In the genomic region with DNA sequence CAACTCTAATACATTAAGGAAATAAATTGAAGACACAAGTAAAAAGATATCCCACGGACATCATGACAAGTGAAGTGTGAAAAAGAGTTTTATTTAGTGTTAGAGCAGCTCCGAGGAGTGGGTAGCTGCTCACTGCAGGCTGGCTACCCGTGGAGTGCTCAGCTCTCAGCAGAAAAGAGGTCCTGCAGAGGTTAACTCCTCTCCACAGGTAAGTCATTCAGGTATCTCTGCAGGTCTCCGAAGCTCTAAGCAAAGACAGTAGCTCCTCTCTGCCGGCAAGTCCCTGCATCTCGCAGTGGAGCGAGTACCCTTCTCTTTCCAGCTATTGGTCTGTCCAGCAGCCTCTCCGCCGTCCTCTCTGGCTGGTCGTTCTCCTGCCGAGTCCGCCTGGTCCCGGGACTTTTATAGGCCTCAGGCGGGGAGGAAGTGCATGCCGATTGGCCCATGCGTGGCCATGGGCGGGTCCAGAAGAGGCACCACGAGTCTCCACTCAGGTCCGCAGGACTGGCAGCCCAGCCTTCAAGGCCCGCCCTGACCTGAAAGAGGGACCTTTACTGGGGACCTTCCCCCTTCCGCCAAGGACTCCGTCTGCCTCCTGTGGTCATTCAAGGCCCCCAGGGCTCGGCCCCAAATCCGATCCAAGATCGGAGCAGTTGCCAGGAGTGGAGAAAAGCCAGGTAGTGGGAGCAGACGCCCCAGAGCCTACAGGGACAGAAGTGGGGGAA, we compare ENCODE assay signal across 19 cellular contexts. TPM values are rescaled to one million over a fixed set of nuclear protein-coding genes. Genes with fewer than 3 reads are reported as not detected.
DNase-seq lines count a peak whose midpoint lies in the region; ATAC-seq and TF ChIP-seq lines count a peak whose summit lies in the region.
"Had no signal": no experiment of that assay in that cellular context is flagged by ENCODE, and none has a peak within 500 bp of the region (broad histone marks: within the 10 kb centered on the region; RNA-seq: fewer than 3 reads in every experiment).

No MANE protein-coding gene starts in this region.

- H3K36me3 ChIP-seq in OCI-LY7 (ENCODE audit: insufficient read depth, low read length): no peaks in the 10 kb centered on the region; the same call in 1 of the 2 replicates
- no peaks in the 10 kb centered on the region for H3K36me3 ChIP-seq in iPS-15b (ENCODE audit: control insufficient read depth, insufficient read depth, low read length)

- no peak for TF ChIP-seq CTCF in OCI-LY7 (conservative IDR thresholded peaks at IDR 0.05; ENCODE audit: low read length)

- H3K9me2 ChIP-seq in OCI-LY7 (ENCODE audit: insufficient read depth, low read length): no peaks in the 10 kb centered on the region

- DNase-seq in NCI-H2227 (lab: John Stamatoyannopoulos, UW; ENCODE audit: unreplicated experiment) (peak; percentile 16), NCI-H2227 treated with DMSO at 0.1 percent for 48 hours (lab: John Stamatoyannopoulos, UW) (no peak), OCI-LY7 (ENCODE audit: low spot score) (no peak), NCI-H128 (lab: John Stamatoyannopoulos, UW; ENCODE audit: unreplicated experiment) (no peak)
- DNase-seq in stimulated activated naive CD8-positive, alpha-beta T cell treated with anti-CD3 and anti-CD28 coated beads, Interleukin-15, Interleukin-2, amounts not matched to agents 100 U/mL and 50 U/mL, for 24 hours: no peak
- no peak for DNase-seq in activated CD4-positive, alpha-beta T cell treated with anti-CD3 and anti-CD28 coated beads for 4 hours
- DNase-seq: activated CD4-positive, alpha-beta memory T cell treated with anti-CD3 and anti-CD28 coated beads, Interleukin-2, amount 10 ng/mL, durations not matched to agents 7 days and 5 days; anterior cingulate cortex; CD4-positive, alpha-beta T cell; GDM1; NCI-H187 treated with DMSO at 0.1 percent for 48 hours; NCI-H526 treated with DMSO at 0.1 percent for 48 hours; right cardiac atrium; Right ventricle myocardium superior; stimulated activated CD4-positive, alpha-beta T cell treated with anti-CD3 and anti-CD28 coated beads, Interleukin-2, amount 100 ng/mL, for 48 hours; T1000 had no signal

- CTCF ChIA-PET in OCI-LY7 (lab: Charles Lee; ENCODE audit: unreplicated experiment): no interaction called here

- no peak overlapping the region for H3K9ac ChIP-seq in iPS-15b (ENCODE audit: low read depth, low read length)

- H3K9me3 ChIP-seq in OCI-LY7 (ENCODE audit: low read length): no peaks in the 10 kb centered on the region
- no peaks in the 10 kb centered on the region for H3K9me3 ChIP-seq in iPS-15b (ENCODE audit: control insufficient read depth, insufficient read depth, low read length)

- peak overlapping the region; percentile 14; the same call in 1 of the 2 replicates for H2AFZ ChIP-seq in OCI-LY7 (ENCODE audit: low read length)

- H3K27ac ChIP-seq in OCI-LY7 (ENCODE audit: low read depth, low read length, poor library complexity, severe bottlenecking): no peak overlapping the region

- H3K4me1 ChIP-seq in OCI-LY7 (ENCODE audit: insufficient read depth, low read length, poor library complexity, severe bottlenecking) (peaks cover 27% of the 10 kb centered on the region), iPS-15b (ENCODE audit: control insufficient read depth, insufficient read depth, low read length) (no peaks in the 10 kb centered on the region)

- H3K27me3 ChIP-seq in iPS-15b (ENCODE audit: control insufficient read depth, insufficient read depth, low read length): peaks cover 20% of the 10 kb centered on the region

- H3K79me2 ChIP-seq in OCI-LY7 (ENCODE audit: insufficient read depth, low read depth, low read length): no peaks in the 10 kb centered on the region

- ATAC-seq in stimulated activated naive CD8-positive, alpha-beta T cell treated with anti-CD3 and anti-CD28 coated beads, Interleukin-15, Interleukin-2, amounts not matched to agents 100 U/mL and 50 U/mL, for 24 hours: peak; percentile 36
- ATAC-seq in GM19023 (IDR thresholded peaks at IDR 0.05; ENCODE audit: unreplicated experiment): no peak

- 0 out of 2 replicates have a peak overlapping the region, but pooled peaks have one; percentile 6 for H3K4me2 ChIP-seq in OCI-LY7 (ENCODE audit: low read length)

- H3K4me3 ChIP-seq in OCI-LY7 (ENCODE audit: low read depth, low read length, poor library complexity, severe bottlenecking) (no peak overlapping the region), iPS-15b (ENCODE audit: low read depth, low read length) (peak overlapping the region; percentile 45)

- POLR2A ChIA-PET in OCI-LY7 (lab: Charles Lee): no interaction called here

- no TSS peak for BruUV-seq in OCI-LY7 (replicated peaks; lab: Mats Ljungman, UMichigan)

- no peaks in the 10 kb centered on the region for H4K20me1 ChIP-seq in OCI-LY7 (ENCODE audit: insufficient read depth, low read length)

- intact Hi-C loops in OCI-LY7 (cut with micrococcal nuclease; ENCODE audit: unreplicated experiment): no loop called here

RNA-seq across cellular contexts. Expression of a gene that starts 29.9 kb away (rescaled TPM):
- 162 and 188 TPM in 2 replicates for total RNA-seq in OCI-LY7 (2014; rRNA removed; shearing (Covaris generic))
- total RNA-seq in OCI-LY7 (2022): 219 and 232 TPM in 2 replicates
- total RNA-seq: activated CD4-positive, alpha-beta memory T cell treated with anti-CD3 and anti-CD28 coated beads, Interleukin-2, amount 10 ng/mL, durations not matched to agents 7 days and 5 days; CD4-positive, alpha-beta T cell; neural crest cell had no signal
